8 cellular contexts compared by ENCODE assay signal in the genomic region with DNA sequence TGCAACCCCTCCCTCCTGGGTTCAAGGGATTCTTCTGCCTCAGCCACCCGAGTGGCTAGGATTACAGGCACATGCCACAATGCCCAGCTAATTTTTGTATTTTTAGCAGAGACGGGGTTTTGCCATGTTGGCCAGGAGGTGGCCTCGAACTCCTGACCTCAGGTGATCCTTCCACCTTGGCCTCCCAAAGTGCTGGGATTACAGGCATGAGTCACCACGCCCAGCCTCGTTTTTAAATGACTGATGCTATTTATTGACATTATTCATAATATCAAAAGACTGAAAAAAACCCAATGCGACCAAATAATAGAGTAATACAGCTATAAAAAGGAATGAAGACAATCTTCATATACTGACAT. TPM values are rescaled to one million over a fixed set of nuclear protein-coding genes. Genes with fewer than 3 reads are reported as not detected.
DNase-seq lines count a peak whose midpoint lies in the region; ATAC-seq, FAIRE-seq and TF ChIP-seq lines count a peak whose summit lies in the region.
"Not testable (repeated sequence)": the region's sequence is repeated elsewhere in the genome, so short reads cannot be mapped to it uniquely, and the experiment has no call there.

No MANE protein-coding gene starts in this region.

- not testable (repeated sequence) for H3K4me3 ChIP-seq in BLaER1, left lung, pancreas, thoracic aorta

- not testable (repeated sequence) for H3K27me3 ChIP-seq in BLaER1; left lung; pancreas; thoracic aorta (replicated peaks; ENCODE audit: insufficient read depth)

- intact Hi-C loops in dendritic cell treated with granulocyte-macrophage colony-stimulating factor and Interleukin-4, amounts not matched to agents 40 ng/mL and 50 ng/mL, for 4 days (cut with micrococcal nuclease), result loop anchor here (10.0 kb wide), 1 partner anchor 120 kb away; a partner anchor contains a TSS
- intact Hi-C loops in left lung (cut with DNase I), result loop anchor here in 1 of 2 donors (2.0 kb wide), 1 partner anchor 46 kb away; no protein-coding TSS in a partner anchor
- intact Hi-C loops in pancreas (cut with DNase I), result not testable (repeated sequence)

- not testable (repeated sequence) for H3K9me3 Mint-ChIP-seq in T-helper 2 cell treated with Interferon-gamma antibody and Interleukin-4, amounts not matched to agents 5 μg/mL and 100 μg/mL, for 36 hours; activated naive CD4-positive, alpha-beta T cell treated with anti-CD3 and anti-CD28 coated beads, Interleukin-2, amount 10 ng/mL, durations not matched to agents 7 days and 5 days; dendritic cell treated with granulocyte-macrophage colony-stimulating factor and Interleukin-4, amounts not matched to agents 40 ng/mL and 50 ng/mL, for 4 days

- peaks cover 29% of the 10 kb centered on the region for H3K36me3 Mint-ChIP-seq in T-helper 2 cell treated with Interferon-gamma antibody and Interleukin-4, amounts not matched to agents 5 μg/mL and 100 μg/mL, for 36 hours (ENCODE audit: low read depth)
- peaks cover 23% of the 10 kb centered on the region for H3K36me3 Mint-ChIP-seq in activated naive CD4-positive, alpha-beta T cell treated with anti-CD3 and anti-CD28 coated beads, Interleukin-2, amount 10 ng/mL, durations not matched to agents 7 days and 5 days
- H3K36me3 Mint-ChIP-seq in dendritic cell treated with granulocyte-macrophage colony-stimulating factor and Interleukin-4, amounts not matched to agents 40 ng/mL and 50 ng/mL, for 4 days (ENCODE audit: low read depth), result peaks cover 10% of the 10 kb centered on the region

- H3K4me3 Mint-ChIP-seq in T-helper 2 cell treated with Interferon-gamma antibody and Interleukin-4, amounts not matched to agents 5 μg/mL and 100 μg/mL, for 36 hours, result peak overlapping the region; percentile 94
- not testable (repeated sequence) for H3K4me3 Mint-ChIP-seq in activated naive CD4-positive, alpha-beta T cell treated with anti-CD3 and anti-CD28 coated beads, Interleukin-2, amount 10 ng/mL, durations not matched to agents 7 days and 5 days; dendritic cell treated with granulocyte-macrophage colony-stimulating factor and Interleukin-4, amounts not matched to agents 40 ng/mL and 50 ng/mL, for 4 days

- 42 to 50% methylated on average over 6 of the region's 6 CpGs for WGBS in pancreas, 2 donors

- not testable (repeated sequence) for H3K9me3 ChIP-seq in BLaER1; KOPT-K1 (ENCODE audit: insufficient read depth, low read length, poor library complexity, severe bottlenecking); left lung; pancreas; thoracic aorta

- not testable (repeated sequence) for H3K27ac ChIP-seq in BLaER1
- H3K27ac ChIP-seq in KOPT-K1 (ENCODE audit: low read depth, low read length, poor library complexity, severe bottlenecking) (peak overlapping the region; percentile 94), left lung (peak overlapping the region; percentile 81 to 91), pancreas (peak overlapping the region; percentile 80 to 93 (median 86)), thoracic aorta (peak overlapping the region; percentile 86)

- peak overlapping the region; percentile 69 for H3K9ac ChIP-seq in BLaER1

- TF ChIP-seq CTCF in left lung (IDR thresholded peaks at IDR 0.05); pancreas (IDR thresholded peaks at IDR 0.05); thoracic aorta (IDR thresholded peaks at IDR 0.05): not testable (repeated sequence)

- ATAC-seq in left lung; pancreas; thoracic aorta (ENCODE audit: insufficient number of reproducible peaks, low FRiP score, low read depth): not testable (repeated sequence)

- peak overlapping the region; percentile 93 for H3K4me2 ChIP-seq in BLaER1

- H4K20me1 ChIP-seq in BLaER1, result not testable (repeated sequence)

- peaks cover 15% of the 10 kb centered on the region; the same call in 1 of the 2 replicates for H3K36me3 ChIP-seq in BLaER1
- peaks cover 12% of the 10 kb centered on the region for H3K36me3 ChIP-seq in KOPT-K1 (ENCODE audit: insufficient read depth, low read length)
- not testable (repeated sequence) for H3K36me3 ChIP-seq in left lung, pancreas, thoracic aorta

- not testable (repeated sequence) for H3K27me3 Mint-ChIP-seq in T-helper 2 cell treated with Interferon-gamma antibody and Interleukin-4, amounts not matched to agents 5 μg/mL and 100 μg/mL, for 36 hours (ENCODE audit: low read depth); activated naive CD4-positive, alpha-beta T cell treated with anti-CD3 and anti-CD28 coated beads, Interleukin-2, amount 10 ng/mL, durations not matched to agents 7 days and 5 days; dendritic cell treated with granulocyte-macrophage colony-stimulating factor and Interleukin-4, amounts not matched to agents 40 ng/mL and 50 ng/mL, for 4 days

- CTCF ChIA-PET in activated naive CD4-positive, alpha-beta T cell treated with anti-CD3 and anti-CD28 coated beads, Interleukin-2, amount 10 ng/mL, durations not matched to agents 7 days and 5 days (lab: Charles Lee), result interaction anchor here (7.6 kb wide), 1 partner anchor 45 kb away, joined by 152 read pairs; a partner anchor contains a TSS

- H3K27ac Mint-ChIP-seq in T-helper 2 cell treated with Interferon-gamma antibody and Interleukin-4, amounts not matched to agents 5 μg/mL and 100 μg/mL, for 36 hours, result not testable (repeated sequence)
- peak overlapping the region; percentile 96 for H3K27ac Mint-ChIP-seq in activated naive CD4-positive, alpha-beta T cell treated with anti-CD3 and anti-CD28 coated beads, Interleukin-2, amount 10 ng/mL, durations not matched to agents 7 days and 5 days
- peak overlapping the region; percentile 96 for H3K27ac Mint-ChIP-seq in dendritic cell treated with granulocyte-macrophage colony-stimulating factor and Interleukin-4, amounts not matched to agents 40 ng/mL and 50 ng/mL, for 4 days

- peaks cover 56% of the 10 kb centered on the region for H3K4me1 ChIP-seq in BLaER1
- peaks cover 27 to 58% of the 10 kb centered on the region in 2 donors for H3K4me1 ChIP-seq in left lung
- peaks cover 10 to 41% (median 18%) of the 10 kb centered on the region in 3 donors for H3K4me1 ChIP-seq in pancreas
- peaks cover 18 to 36% of the 10 kb centered on the region in 2 donors for H3K4me1 ChIP-seq in thoracic aorta (ENCODE audit: control insufficient read depth in 1 of 2, low read depth in 2 of 2)

- H3K4me1 Mint-ChIP-seq in T-helper 2 cell treated with Interferon-gamma antibody and Interleukin-4, amounts not matched to agents 5 μg/mL and 100 μg/mL, for 36 hours (ENCODE audit: low read depth), result peaks cover 46% of the 10 kb centered on the region
- H3K4me1 Mint-ChIP-seq in activated naive CD4-positive, alpha-beta T cell treated with anti-CD3 and anti-CD28 coated beads, Interleukin-2, amount 10 ng/mL, durations not matched to agents 7 days and 5 days, result peaks cover 54% of the 10 kb centered on the region
- H3K4me1 Mint-ChIP-seq in dendritic cell treated with granulocyte-macrophage colony-stimulating factor and Interleukin-4, amounts not matched to agents 40 ng/mL and 50 ng/mL, for 4 days (ENCODE audit: low read depth), result peaks cover 55% of the 10 kb centered on the region

- DNase-seq in T-helper 2 cell treated with Interferon-gamma antibody and Interleukin-4, amounts not matched to agents 5 μg/mL and 100 μg/mL, for 36 hours (ENCODE audit: low spot score); activated naive CD4-positive, alpha-beta T cell treated with anti-CD3 and anti-CD28 coated beads, Interleukin-2, amount 10 ng/mL, durations not matched to agents 7 days and 5 days; left lung; pancreas; thoracic aorta (ENCODE audit: low spot score): not testable (repeated sequence)

- not testable (repeated sequence) for FAIRE-seq in pancreas (lab: Jason Lieb, UNC)

RNA-seq across cellular contexts. Expression of a gene that starts 1.5 kb away (rescaled TPM):
- total RNA-seq in left lung (100 to 1,000 TPM in 1 of 2 donors, 10 to 100 TPM in 1; 87.8 to 121 TPM), pancreas (10 to 100 TPM; 16.5 to 39.0 (median 33.4) TPM), thoracic aorta (10 to 100 TPM; 74.8 to 90.2 TPM)
- polyA plus RNA-seq in pancreas, result 10 to 100 TPM; 65.9 to 67.9 TPM

RNA-seq across cellular contexts. Expression of a gene that starts 16.0 kb away (rescaled TPM):
- total RNA-seq in left lung (10 to 100 TPM; 36.7 to 39.5 TPM), pancreas (10 to 100 TPM; 32.9 to 44.4 (median 37.1) TPM), thoracic aorta (10 to 100 TPM; 23.7 TPM)
- polyA plus RNA-seq in pancreas, result 10 to 100 TPM; 10.4 to 20.7 TPM

RNA-seq across cellular contexts. Expression of a gene that starts 42.9 kb away (rescaled TPM):
- total RNA-seq in left lung (100 to 1,000 TPM; 179 to 232 TPM), pancreas (100 to 1,000 TPM in 5 of 6 donors, 10 to 100 TPM in 1; 86.8 to 181 (median 137) TPM), thoracic aorta (100 to 1,000 TPM; 643 to 922 TPM)
- polyA plus RNA-seq in pancreas, result 100 to 1,000 TPM; 111 to 128 TPM

RNA-seq across cellular contexts. Expression of a gene that starts 50.1 kb away (rescaled TPM):
- total RNA-seq in left lung, result 1 to 10 TPM; 3.0 to 5.8 TPM
- 1 to 10 TPM; 1.0 to 5.6 (median 1.6) TPM for total RNA-seq in pancreas
- polyA plus RNA-seq in pancreas, result 10 to 100 TPM; 14.7 to 25.3 TPM
- total RNA-seq in thoracic aorta, result 10 to 100 TPM in 1 of 2 donors, 1 to 10 TPM in 1; 8.7 to 29.2 TPM
